In genomic region chr13:107111248-107111647, GRCh38 we compare ENCODE assay signal across 27 cellular contexts.
"Had no signal": no experiment of that assay in that cellular context is flagged by ENCODE, and none has a peak within 500 bp of the region (broad histone marks: within the 10 kb centered on the region; RNA-seq: fewer than 3 reads in every experiment).

No MANE protein-coding gene starts in this region.

- DNase-seq: stimulated activated CD4-positive, alpha-beta T cell treated with anti-CD3 and anti-CD28 coated beads, Interleukin-2, amount 100 ng/mL, for 48 hours; stimulated activated CD4-positive, alpha-beta T cell treated with anti-CD3 and anti-CD28 coated beads, Interleukin-4, amount 100 ng/mL, for 1 hour; stimulated activated CD4-positive, alpha-beta T cell treated with anti-CD3 and anti-CD28 coated beads, Interleukin-4, amount 100 ng/mL, for 24 hours; stimulated activated CD4-positive, alpha-beta T cell treated with anti-CD3 and anti-CD28 coated beads, Interleukin-4, amount 100 ng/mL, for 4 hours; stimulated activated CD8-positive, alpha-beta memory T cell treated with anti-CD3 and anti-CD28 coated beads, Interleukin-4, amount 100 ng/mL, for 48 hours; stimulated activated naive B cell treated with anti-CD40 and anti-IgM and Interleukin-4, amounts not matched to agents 10 μg/mL and 1 μg/mL and 100 μg/mL, for 72 hours; stimulated activated naive CD4-positive, alpha-beta T cell; stimulated activated naive CD4-positive, alpha-beta T cell treated with Interleukin-2 at 50 U/mL for 16 hours; stimulated activated naive CD8-positive, alpha-beta T cell treated with anti-CD3 and anti-CD28 coated beads, Interleukin-15, amount 100 ng/mL, for 72 hours; stimulated activated naive CD8-positive, alpha-beta T cell treated with anti-CD3 and anti-CD28 coated beads, Interleukin-15, Interleukin-2, amounts not matched to agents 100 U/mL and 50 U/mL, for 24 hours; stomach; substantia nigra; testis; thyroid gland; tibial artery; transverse colon; trophoblast cell; upper lobe of left lung; upper lobe of right lung; uterus had no signal

- H3K4me3 ChIP-seq: stomach, suprapubic skin, testis, thoracic aorta, thyroid gland, tibial artery, tibial nerve, transverse colon, upper lobe of left lung, upper lobe of right lung, uterus, vagina had no signal

- FAIRE-seq: urothelium cell line had no signal

- ATAC-seq: stimulated activated effector memory CD8-positive, alpha-beta T cell treated with anti-CD3 and anti-CD28 coated beads, Interleukin-12 subunit alpha, Interleukin-12 subunit beta, amount 100 ng/mL, for 72 hours; stimulated activated memory B cell treated with anti-CD40 and anti-IgM and Interleukin-4, amounts not matched to agents 10 μg/mL and 1 μg/mL and 100 μg/mL, for 72 hours; stimulated activated naive B cell treated with anti-CD40 and anti-IgM and Interleukin-4, amounts not matched to agents 10 μg/mL and 1 μg/mL and 100 μg/mL, for 72 hours; stimulated activated naive CD8-positive, alpha-beta T cell treated with anti-CD3 and anti-CD28 coated beads, Interleukin-15, amount 100 ng/mL, for 72 hours; stimulated activated naive CD8-positive, alpha-beta T cell treated with anti-CD3 and anti-CD28 coated beads, Interleukin-15, Interleukin-2, amounts not matched to agents 100 U/mL and 50 U/mL, for 24 hours; upper lobe of right lung had no signal

- H3K36me3 ChIP-seq: stomach, suprapubic skin, thoracic aorta, thyroid gland, tibial artery, tibial nerve, transverse colon, upper lobe of left lung, upper lobe of right lung, uterus, vagina had no signal

- H3K9me3 ChIP-seq: testis, thyroid gland, transverse colon, upper lobe of right lung, uterus, vagina had no signal

- H3K4me1 ChIP-seq: stomach, suprapubic skin, testis, thyroid gland, tibial artery, tibial nerve, transverse colon, upper lobe of left lung, upper lobe of right lung, uterus, vagina had no signal

- H3K27ac ChIP-seq: stomach, suprapubic skin, testis, thoracic aorta, thyroid gland, tibial artery, tibial nerve, upper lobe of left lung, upper lobe of right lung, uterus, vagina had no signal

- H3K27me3 ChIP-seq: stomach, suprapubic skin, testis, thyroid gland, tibial artery, tibial nerve, transverse colon, upper lobe of left lung, upper lobe of right lung, uterus, vagina had no signal
